In genomic region chr4:41178372-41179085, GRCh38 we compare ENCODE assay signal across 8 cellular contexts. TPM values are rescaled to one million over a fixed set of nuclear protein-coding genes. Genes with fewer than 3 reads are reported as not detected.
DNase-seq lines count a peak whose midpoint lies in the region; ATAC-seq and TF ChIP-seq lines count a peak whose summit lies in the region.

No MANE protein-coding gene starts in this region.

- peak overlapping the region; percentile 7 for H3K4me2 ChIP-seq in hepatocyte

- peaks cover 82% of the 10 kb centered on the region for H3K79me2 ChIP-seq in hepatocyte

- DNase-seq in body of pancreas: peak in 1 of 4 donors; percentile 20
- no peak for DNase-seq in hepatocyte (ENCODE audit: low spot score)
- no peak for DNase-seq in Kasumi-1 (lab: John Stamatoyannopoulos, UW)
- no peak for DNase-seq in Ammon's horn (ENCODE audit: low spot score)
- no peak for DNase-seq in NOMO-1 treated with DMSO at 0.1 percent for 48 hours (lab: John Stamatoyannopoulos, UW; ENCODE audit: unreplicated experiment)

- peak overlapping the region in 1 of 5 donors; percentile 6 for H3K9ac ChIP-seq in subcutaneous abdominal adipose tissue (ENCODE audit: low read length in 5 of 5)

- TF ChIP-seq CTCF in HEK293 (tag by site-specific recombination; IDR thresholded peaks at IDR 0.05) (no peak), body of pancreas (IDR thresholded peaks at IDR 0.05) (no peak), hepatocyte (IDR thresholded peaks at IDR 0.05; ENCODE audit: poor library complexity) (no peak)

- TF ChIP-seq POLR2A in body of pancreas (IDR thresholded peaks at IDR 0.05): no peak

- H2AFZ ChIP-seq in hepatocyte: no peak overlapping the region

- no peaks in the 10 kb centered on the region for H3K36me3 ChIP-seq in HEK293 (ENCODE audit: control insufficient read depth in 2 of 2, insufficient read depth in 1 of 2, low read length in 2 of 2)
- no peaks in the 10 kb centered on the region for H3K36me3 ChIP-seq in body of pancreas (replicated peaks in 1 of 2; ENCODE audit: insufficient read depth in 1 of 2, low read depth in 2 of 2)
- H3K36me3 ChIP-seq in hepatocyte (replicated peaks; ENCODE audit: insufficient read depth, low read depth): no peaks in the 10 kb centered on the region
- H3K36me3 ChIP-seq in subcutaneous abdominal adipose tissue (ENCODE audit: control insufficient read depth in 5 of 5, insufficient read depth in 5 of 5, low read length in 5 of 5): no peaks in the 10 kb centered on the region

- H3K4me1 ChIP-seq in HEK293 (ENCODE audit: control insufficient read depth, insufficient read depth, low read length): peaks cover 12% of the 10 kb centered on the region
- H3K4me1 ChIP-seq in body of pancreas: peaks cover 37% of the 10 kb centered on the region
- H3K4me1 ChIP-seq in hepatocyte (ENCODE audit: insufficient read depth): peaks cover 58% of the 10 kb centered on the region
- H3K4me1 ChIP-seq in subcutaneous abdominal adipose tissue (ENCODE audit: control insufficient read depth in 5 of 5, insufficient read depth in 5 of 5, low read length in 5 of 5): peaks cover 4 to 44% (median 39%) of the 10 kb centered on the region in 5 donors

- ATAC-seq in body of pancreas: peak; percentile 58
- no peak for ATAC-seq in HG02571 (IDR thresholded peaks at IDR 0.05; ENCODE audit: unreplicated experiment)

- H3K27ac ChIP-seq in HEK293 (ENCODE audit: extremely low read depth, low read depth, low read length) (no peak overlapping the region; the same call in 1 of the 2 replicates), body of pancreas (peak overlapping the region in 1 of 4 donors; percentile 14), hepatocyte (no peak overlapping the region), subcutaneous abdominal adipose tissue (ENCODE audit: low read depth, low read length) (peak overlapping the region; percentile 90)

- no peak overlapping the region for H3K4me3 ChIP-seq in HEK293 (ENCODE audit: low read depth, low read length)
- H3K4me3 ChIP-seq in body of pancreas: no peak overlapping the region
- H3K4me3 ChIP-seq in hepatocyte: no peak overlapping the region
- H3K4me3 ChIP-seq in subcutaneous abdominal adipose tissue (ENCODE audit: low read depth in 1 of 5, low read length in 5 of 5): no peak overlapping the region

- POLR2A ChIA-PET in HEK293 (lab: Yijun Ruan, JAX): no interaction called here

- WGBS in body of pancreas, 2 donors: 35 to 43% methylated on average over 4 of the region's 4 CpGs
- WGBS in hepatocyte (ENCODE audit: low lambda C conversion rate, missing lambda C conversion rate): 67% methylated on average over 4 of the region's 4 CpGs

- intact Hi-C loops in body of pancreas (cut with DNase I): no loop called here

- no peaks in the 10 kb centered on the region for H4K20me1 ChIP-seq in hepatocyte (ENCODE audit: insufficient read depth, poor library complexity, severe bottlenecking)

- H3K9me3 ChIP-seq in HEK293 (ENCODE audit: control insufficient read depth, insufficient read depth, low read depth, low read length) (no peaks in the 10 kb centered on the region), body of pancreas (no peaks in the 10 kb centered on the region), hepatocyte (ENCODE audit: low read depth) (no peaks in the 10 kb centered on the region), subcutaneous abdominal adipose tissue (ENCODE audit: control insufficient read depth in 5 of 5, low read length in 5 of 5) (no peaks in the 10 kb centered on the region)

- CTCF ChIA-PET in HEK293 (lab: Yijun Ruan, JAX): no interaction called here

- H3K27me3 ChIP-seq in body of pancreas (no peaks in the 10 kb centered on the region), hepatocyte (no peaks in the 10 kb centered on the region), subcutaneous abdominal adipose tissue (ENCODE audit: control insufficient read depth in 5 of 5, insufficient read depth in 4 of 5, low read length in 5 of 5) (no peaks in the 10 kb centered on the region)

- no peaks in the 10 kb centered on the region for H3K9me2 ChIP-seq in hepatocyte (replicated peaks; ENCODE audit: insufficient read depth)

TF ChIP-seq in HEK293, 187 proteins besides CTCF, POLR2A, EP300 and RAD21:
- TF ChIP-seq ZNF416 (tag by site-specific recombination; IDR thresholded peaks at IDR 0.05): no peak
- TF ChIP-seq ZFHX2 (tag by site-specific recombination; conservative IDR thresholded peaks at IDR 0.05): peak; percentile 57
- TF ChIP-seq PRDM6 (tag by site-specific recombination; IDR thresholded peaks at IDR 0.05): 0 out of 2 replicates have a peak, but pooled peaks have one; percentile 36
- peak; percentile 95 for TF ChIP-seq ZSCAN16 (tag by site-specific recombination; IDR thresholded peaks at IDR 0.05)

RNA-seq across cellular contexts. Expression of gene APBB2, which starts 35.8 kb away (rescaled TPM):
- total RNA-seq in body of pancreas (10 to 100 TPM; 34.8 to 42.8 TPM), hepatocyte (47.5 and 50.1 TPM in 2 replicates)
- polyA plus RNA-seq in hepatocyte: 23.4 and 28.1 TPM in 2 replicates
